In the genomic region with DNA sequence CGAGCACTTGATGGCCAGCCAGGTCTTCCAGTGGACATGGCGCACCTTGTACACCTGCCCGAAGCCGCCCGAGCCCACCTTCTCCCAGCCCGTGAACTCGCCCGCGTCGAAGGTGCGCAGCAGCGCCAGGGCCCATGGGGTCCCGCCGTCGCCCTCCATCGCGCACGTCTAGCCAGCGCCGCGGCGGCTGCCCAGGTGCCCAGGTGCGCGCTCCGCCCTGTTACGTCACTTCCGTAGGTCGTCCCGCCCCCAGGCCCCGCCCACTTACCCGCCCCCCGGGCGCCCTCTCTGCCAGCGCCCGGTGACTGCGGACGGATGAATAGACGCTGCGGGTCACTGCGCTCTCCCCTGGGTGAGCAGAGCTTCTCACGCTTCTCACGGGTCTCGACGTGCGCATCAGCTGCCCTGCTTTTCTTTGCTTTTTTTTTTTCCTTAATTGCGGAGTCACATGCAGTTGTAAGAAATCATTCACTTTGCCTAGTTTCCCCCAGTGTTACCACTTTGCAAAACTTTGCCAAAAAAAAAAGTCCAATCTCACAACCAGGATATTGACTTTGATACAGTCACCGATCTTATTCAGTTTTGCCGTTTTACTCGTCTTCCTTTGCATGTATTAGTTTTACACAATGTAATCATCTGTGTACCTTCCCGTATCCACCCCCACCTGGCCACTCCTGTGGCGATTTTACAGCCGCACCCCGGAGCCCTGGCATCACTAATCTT, we compare ENCODE assay signal across 1 cellular context.
A peak's percentile ranks its signal among the peaks of the same experiment; 100 is the strongest.
TF ChIP-seq lines count a peak whose summit lies in the region.

TSS of gene RIPK4 (minus strand) at position 170 of the 723 bp plus-strand sequence. CDS start at position 159, 11 bp downstream.

TF ChIP-seq in HepG2, 621 proteins besides CTCF, POLR2A, EP300 and RAD21 (continued from another document and continues in another):
- TF ChIP-seq, protein P1, sequence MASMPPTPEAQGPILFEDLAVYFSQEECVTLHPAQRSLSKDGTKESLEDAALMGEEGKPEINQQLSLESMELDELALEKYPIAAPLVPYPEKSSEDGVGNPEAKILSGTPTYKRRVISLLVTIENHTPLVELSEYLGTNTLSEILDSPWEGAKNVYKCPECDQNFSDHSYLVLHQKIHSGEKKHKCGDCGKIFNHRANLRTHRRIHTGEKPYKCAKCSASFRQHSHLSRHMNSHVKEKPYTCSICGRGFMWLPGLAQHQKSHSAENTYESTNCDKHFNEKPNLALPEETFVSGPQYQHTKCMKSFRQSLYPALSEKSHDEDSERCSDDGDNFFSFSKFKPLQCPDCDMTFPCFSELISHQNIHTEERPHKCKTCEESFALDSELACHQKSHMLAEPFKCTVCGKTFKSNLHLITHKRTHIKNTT (CRISPR knock-in tag; IDR thresholded peaks at IDR 0.05): no peak
- TF ChIP-seq ZBTB7A (CRISPR knock-in tag; IDR thresholded peaks at IDR 0.05) (no peak), THYN1 (CRISPR knock-in tag; IDR thresholded peaks at IDR 0.05; ENCODE audit: borderline replicate concordance, low read depth) (no peak), ATF6 (CRISPR knock-in tag; conservative IDR thresholded peaks at IDR 0.05) (no peak), ZNF678 (CRISPR knock-in tag; IDR thresholded peaks at IDR 0.05) (no peak), MXD4 (CRISPR knock-in tag; IDR thresholded peaks at IDR 0.05) (no peak), RBAK (CRISPR knock-in tag; IDR thresholded peaks at IDR 0.05) (no peak), HCFC1 (IDR thresholded peaks at IDR 0.05; ENCODE audit: low read depth, low read length) (no peak), SNRNP70 (IDR thresholded peaks at IDR 0.05; ENCODE audit: low read depth, low read length) (no peak), ZNF44 (CRISPR knock-in tag; IDR thresholded peaks at IDR 0.05) (no peak), FIP1L1 (IDR thresholded peaks at IDR 0.05; ENCODE audit: borderline replicate concordance, insufficient read depth, low read depth, low read length) (no peak), ZSCAN25 (CRISPR knock-in tag; IDR thresholded peaks at IDR 0.05) (no peak), ZNF891 (CRISPR knock-in tag; IDR thresholded peaks at IDR 0.05) (no peak), GTF3A (CRISPR knock-in tag; conservative IDR thresholded peaks at IDR 0.05) (no peak), ZSCAN12 (CRISPR knock-in tag; IDR thresholded peaks at IDR 0.05) (no peak), TBP (CRISPR knock-in tag; IDR thresholded peaks at IDR 0.05) (0 out of 2 replicates have a peak, but pooled peaks have one; percentile 2), MYC (CRISPR knock-in tag; IDR thresholded peaks at IDR 0.05; ENCODE audit: borderline replicate concordance) (peak; percentile 56; the same call in 1 of the 2 replicates), KDM1A (CRISPR knock-in tag; IDR thresholded peaks at IDR 0.05) (no peak), ZBTB4 (CRISPR knock-in tag; IDR thresholded peaks at IDR 0.05; ENCODE audit: borderline replicate concordance) (no peak), HOMEZ (CRISPR knock-in tag; IDR thresholded peaks at IDR 0.05; ENCODE audit: low read depth) (no peak), NFYC (CRISPR knock-in tag; IDR thresholded peaks at IDR 0.05) (no peak), NCOA5 (CRISPR knock-in tag; IDR thresholded peaks at IDR 0.05) (no peak), MEIS2 (CRISPR knock-in tag; IDR thresholded peaks at IDR 0.05) (no peak), ZNF724P (CRISPR knock-in tag; IDR thresholded peaks at IDR 0.05; ENCODE audit: borderline replicate concordance) (no peak), PITX1 (CRISPR knock-in tag; IDR thresholded peaks at IDR 0.05) (0 out of 2 replicates have a peak, but pooled peaks have one; percentile 32), KDM5A (IDR thresholded peaks at IDR 0.05; ENCODE audit: borderline replicate concordance, low read length) (no peak; the same call in 1 of the 2 replicates), TCF12 (IDR thresholded peaks at IDR 0.05) (no peak), TCF12 (CRISPR knock-in tag; IDR thresholded peaks at IDR 0.05) (no peak), NFRKB (IDR thresholded peaks at IDR 0.05) (no peak), ZNF510 (CRISPR knock-in tag; IDR thresholded peaks at IDR 0.05; ENCODE audit: low read depth) (no peak), ZNF737 (CRISPR knock-in tag; IDR thresholded peaks at IDR 0.05; ENCODE audit: borderline replicate concordance) (no peak), PBX3 (CRISPR knock-in tag; IDR thresholded peaks at IDR 0.05; ENCODE audit: borderline replicate concordance) (no peak), HOXA5 (CRISPR knock-in tag; IDR thresholded peaks at IDR 0.05) (no peak; the same call in 1 of the 2 replicates), CBFB (CRISPR knock-in tag; IDR thresholded peaks at IDR 0.05) (0 out of 2 replicates have a peak, but pooled peaks have one; percentile 50)
- TF ChIP-seq, protein P2, sequence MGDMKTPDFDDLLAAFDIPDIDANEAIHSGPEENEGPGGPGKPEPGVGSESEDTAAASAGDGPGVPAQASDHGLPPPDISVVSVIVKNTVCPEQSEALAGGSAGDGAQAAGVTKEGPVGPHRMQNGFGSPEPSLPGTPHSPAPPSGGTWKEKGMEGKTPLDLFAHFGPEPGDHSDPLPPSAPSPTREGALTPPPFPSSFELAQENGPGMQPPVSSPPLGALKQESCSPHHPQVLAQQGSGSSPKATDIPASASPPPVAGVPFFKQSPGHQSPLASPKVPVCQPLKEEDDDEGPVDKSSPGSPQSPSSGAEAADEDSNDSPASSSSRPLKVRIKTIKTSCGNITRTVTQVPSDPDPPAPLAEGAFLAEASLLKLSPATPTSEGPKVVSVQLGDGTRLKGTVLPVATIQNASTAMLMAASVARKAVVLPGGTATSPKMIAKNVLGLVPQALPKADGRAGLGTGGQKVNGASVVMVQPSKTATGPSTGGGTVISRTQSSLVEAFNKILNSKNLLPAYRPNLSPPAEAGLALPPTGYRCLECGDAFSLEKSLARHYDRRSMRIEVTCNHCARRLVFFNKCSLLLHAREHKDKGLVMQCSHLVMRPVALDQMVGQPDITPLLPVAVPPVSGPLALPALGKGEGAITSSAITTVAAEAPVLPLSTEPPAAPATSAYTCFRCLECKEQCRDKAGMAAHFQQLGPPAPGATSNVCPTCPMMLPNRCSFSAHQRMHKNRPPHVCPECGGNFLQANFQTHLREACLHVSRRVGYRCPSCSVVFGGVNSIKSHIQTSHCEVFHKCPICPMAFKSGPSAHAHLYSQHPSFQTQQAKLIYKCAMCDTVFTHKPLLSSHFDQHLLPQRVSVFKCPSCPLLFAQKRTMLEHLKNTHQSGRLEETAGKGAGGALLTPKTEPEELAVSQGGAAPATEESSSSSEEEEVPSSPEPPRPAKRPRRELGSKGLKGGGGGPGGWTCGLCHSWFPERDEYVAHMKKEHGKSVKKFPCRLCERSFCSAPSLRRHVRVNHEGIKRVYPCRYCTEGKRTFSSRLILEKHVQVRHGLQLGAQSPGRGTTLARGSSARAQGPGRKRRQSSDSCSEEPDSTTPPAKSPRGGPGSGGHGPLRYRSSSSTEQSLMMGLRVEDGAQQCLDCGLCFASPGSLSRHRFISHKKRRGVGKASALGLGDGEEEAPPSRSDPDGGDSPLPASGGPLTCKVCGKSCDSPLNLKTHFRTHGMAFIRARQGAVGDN (CRISPR knock-in tag; IDR thresholded peaks at IDR 0.05): peak; percentile 82
- TF ChIP-seq, protein P3, sequence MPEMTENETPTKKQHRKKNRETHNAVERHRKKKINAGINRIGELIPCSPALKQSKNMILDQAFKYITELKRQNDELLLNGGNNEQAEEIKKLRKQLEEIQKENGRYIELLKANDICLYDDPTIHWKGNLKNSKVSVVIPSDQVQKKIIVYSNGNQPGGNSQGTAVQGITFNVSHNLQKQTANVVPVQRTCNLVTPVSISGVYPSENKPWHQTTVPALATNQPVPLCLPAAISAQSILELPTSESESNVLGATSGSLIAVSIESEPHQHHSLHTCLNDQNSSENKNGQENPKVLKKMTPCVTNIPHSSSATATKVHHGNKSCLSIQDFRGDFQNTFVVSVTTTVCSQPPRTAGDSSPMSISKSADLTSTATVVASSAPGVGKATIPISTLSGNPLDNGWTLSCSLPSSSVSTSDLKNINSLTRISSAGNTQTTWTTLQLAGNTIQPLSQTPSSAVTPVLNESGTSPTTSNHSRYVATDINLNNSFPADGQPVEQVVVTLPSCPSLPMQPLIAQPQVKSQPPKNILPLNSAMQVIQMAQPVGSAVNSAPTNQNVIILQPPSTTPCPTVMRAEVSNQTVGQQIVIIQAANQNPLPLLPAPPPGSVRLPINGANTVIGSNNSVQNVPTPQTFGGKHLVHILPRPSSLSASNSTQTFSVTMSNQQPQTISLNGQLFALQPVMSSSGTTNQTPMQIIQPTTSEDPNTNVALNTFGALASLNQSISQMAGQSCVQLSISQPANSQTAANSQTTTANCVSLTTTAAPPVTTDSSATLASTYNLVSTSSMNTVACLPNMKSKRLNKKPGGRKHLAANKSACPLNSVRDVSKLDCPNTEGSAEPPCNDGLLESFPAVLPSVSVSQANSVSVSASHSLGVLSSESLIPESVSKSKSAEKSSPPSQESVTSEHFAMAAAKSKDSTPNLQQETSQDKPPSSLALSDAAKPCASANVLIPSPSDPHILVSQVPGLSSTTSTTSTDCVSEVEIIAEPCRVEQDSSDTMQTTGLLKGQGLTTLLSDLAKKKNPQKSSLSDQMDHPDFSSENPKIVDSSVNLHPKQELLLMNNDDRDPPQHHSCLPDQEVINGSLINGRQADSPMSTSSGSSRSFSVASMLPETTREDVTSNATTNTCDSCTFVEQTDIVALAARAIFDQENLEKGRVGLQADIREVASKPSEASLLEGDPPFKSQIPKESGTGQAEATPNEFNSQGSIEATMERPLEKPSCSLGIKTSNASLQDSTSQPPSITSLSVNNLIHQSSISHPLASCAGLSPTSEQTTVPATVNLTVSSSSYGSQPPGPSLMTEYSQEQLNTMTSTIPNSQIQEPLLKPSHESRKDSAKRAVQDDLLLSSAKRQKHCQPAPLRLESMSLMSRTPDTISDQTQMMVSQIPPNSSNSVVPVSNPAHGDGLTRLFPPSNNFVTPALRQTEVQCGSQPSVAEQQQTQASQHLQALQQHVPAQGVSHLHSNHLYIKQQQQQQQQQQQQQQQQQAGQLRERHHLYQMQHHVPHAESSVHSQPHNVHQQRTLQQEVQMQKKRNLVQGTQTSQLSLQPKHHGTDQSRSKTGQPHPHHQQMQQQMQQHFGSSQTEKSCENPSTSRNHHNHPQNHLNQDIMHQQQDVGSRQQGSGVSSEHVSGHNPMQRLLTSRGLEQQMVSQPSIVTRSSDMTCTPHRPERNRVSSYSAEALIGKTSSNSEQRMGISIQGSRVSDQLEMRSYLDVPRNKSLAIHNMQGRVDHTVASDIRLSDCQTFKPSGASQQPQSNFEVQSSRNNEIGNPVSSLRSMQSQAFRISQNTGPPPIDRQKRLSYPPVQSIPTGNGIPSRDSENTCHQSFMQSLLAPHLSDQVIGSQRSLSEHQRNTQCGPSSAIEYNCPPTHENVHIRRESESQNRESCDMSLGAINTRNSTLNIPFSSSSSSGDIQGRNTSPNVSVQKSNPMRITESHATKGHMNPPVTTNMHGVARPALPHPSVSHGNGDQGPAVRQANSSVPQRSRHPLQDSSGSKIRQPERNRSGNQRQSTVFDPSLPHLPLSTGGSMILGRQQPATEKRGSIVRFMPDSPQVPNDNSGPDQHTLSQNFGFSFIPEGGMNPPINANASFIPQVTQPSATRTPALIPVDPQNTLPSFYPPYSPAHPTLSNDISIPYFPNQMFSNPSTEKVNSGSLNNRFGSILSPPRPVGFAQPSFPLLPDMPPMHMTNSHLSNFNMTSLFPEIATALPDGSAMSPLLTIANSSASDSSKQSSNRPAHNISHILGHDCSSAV (CRISPR knock-in tag; IDR thresholded peaks at IDR 0.05; ENCODE audit: borderline replicate concordance): no peak
